ENCODE assay signal across 9 cellular contexts in the genomic region with DNA sequence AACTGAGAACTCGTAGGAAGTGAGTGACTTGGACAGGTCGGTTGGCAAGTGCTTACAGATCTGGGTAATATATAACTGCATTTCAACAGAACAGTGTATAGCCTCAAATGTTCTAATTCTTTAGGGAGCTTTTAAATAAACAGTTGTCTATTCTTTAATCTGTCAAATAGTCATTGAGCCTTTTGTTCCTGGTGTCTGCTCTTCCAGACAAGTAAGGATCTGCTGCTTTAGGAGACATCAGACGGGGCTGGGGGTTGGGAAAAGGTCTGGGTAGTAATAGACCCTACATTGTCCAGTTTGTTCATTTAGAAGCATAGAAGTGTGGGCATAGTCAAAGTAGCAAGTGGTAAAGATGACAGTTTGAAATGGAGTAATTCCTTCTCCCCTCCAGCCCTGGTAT. TPM values are rescaled to one million over a fixed set of nuclear protein-coding genes. Genes with fewer than 3 reads are reported as not detected.
A peak's percentile ranks its signal among the peaks of the same experiment; 100 is the strongest.
DNase-seq lines count a peak whose midpoint lies in the region; ATAC-seq and TF ChIP-seq lines count a peak whose summit lies in the region.
"Had no signal": no experiment of that assay in that cellular context is flagged by ENCODE, and none has a peak within 500 bp of the region (broad histone marks: within the 10 kb centered on the region; RNA-seq: fewer than 3 reads in every experiment).

No MANE protein-coding gene starts in this region.

- no peak overlapping the region for H2BK15ac ChIP-seq in mesendoderm (replicated peaks; ENCODE audit: low read depth)

- H4K5ac ChIP-seq in mesendoderm (ENCODE audit: low read length): no peak overlapping the region

- no peak overlapping the region for H2AK5ac ChIP-seq in mesendoderm (ENCODE audit: low read length)

- peaks cover 0 to 65% (median 37%) of the 10 kb centered on the region in 4 donors for H3K4me1 ChIP-seq in tibial nerve
- H3K4me1 ChIP-seq in mesendoderm (ENCODE audit: control insufficient read depth, low read depth, low read length): no peaks in the 10 kb centered on the region

- H3K18ac ChIP-seq in mesendoderm (ENCODE audit: low read length): no peak overlapping the region

- no peaks in the 10 kb centered on the region for H3K9me3 Mint-ChIP-seq in activated naive CD4-positive, alpha-beta T cell treated with anti-CD3 and anti-CD28 coated beads for 36 hours
- no peaks in the 10 kb centered on the region for H3K9me3 Mint-ChIP-seq in activated naive CD4-positive, alpha-beta T cell treated with anti-CD3 and anti-CD28 coated beads, Interleukin-2, amount 50 U/mL, for 72 hours
- no peaks in the 10 kb centered on the region for H3K9me3 Mint-ChIP-seq in activated CD4-positive, alpha-beta memory T cell treated with anti-CD3 and anti-CD28 coated beads, Interleukin-2, amount 10 ng/mL, durations not matched to agents 7 days and 5 days

- no peak for TF ChIP-seq POLR2A in tibial nerve (IDR thresholded peaks at IDR 0.05)

- POLR2A ChIA-PET in activated CD4-positive, alpha-beta memory T cell treated with anti-CD3 and anti-CD28 coated beads, Interleukin-2, amount 10 ng/mL, durations not matched to agents 7 days and 5 days (lab: Charles Lee): interaction anchor here (0.9 kb wide), 1 partner anchor 290 kb away, joined by 3 read pairs; no protein-coding TSS in a partner anchor

- 58 to 65% methylated on average over 3 of the region's 3 CpGs for WGBS in tibial nerve, 2 donors
- WGBS in mesendoderm (ENCODE audit: extremely low coverage, insufficient coverage, low lambda C conversion rate): no CpG with 5 or more reads among the region's 3 CpGs

- H3K4me3 Mint-ChIP-seq in activated naive CD4-positive, alpha-beta T cell treated with anti-CD3 and anti-CD28 coated beads for 36 hours: peak overlapping the region; percentile 95
- H3K4me3 Mint-ChIP-seq in activated CD4-positive, alpha-beta memory T cell treated with anti-CD3 and anti-CD28 coated beads, Interleukin-2, amount 10 ng/mL, durations not matched to agents 7 days and 5 days: peak overlapping the region; percentile 86

- H3K4me3 ChIP-seq in tibial nerve (no peak overlapping the region), mesendoderm (ENCODE audit: low read length) (no peak overlapping the region)
- H3K4me3 ChIP-seq: cardiac muscle cell had no signal

- H3K36me3 Mint-ChIP-seq in activated naive CD4-positive, alpha-beta T cell treated with anti-CD3 and anti-CD28 coated beads for 36 hours (ENCODE audit: low read depth): peaks cover 22% of the 10 kb centered on the region
- H3K36me3 Mint-ChIP-seq in activated naive CD4-positive, alpha-beta T cell treated with anti-CD3 and anti-CD28 coated beads, Interleukin-2, amount 50 U/mL, for 72 hours: peaks cover 12 to 19% of the 10 kb centered on the region in 2 donors
- peaks cover 25% of the 10 kb centered on the region for H3K36me3 Mint-ChIP-seq in activated CD4-positive, alpha-beta memory T cell treated with anti-CD3 and anti-CD28 coated beads, Interleukin-2, amount 10 ng/mL, durations not matched to agents 7 days and 5 days (ENCODE audit: low read depth)

- H2BK120ac ChIP-seq in mesendoderm (ENCODE audit: low read depth, low read length): no peak overlapping the region

- H3K36me3 ChIP-seq in tibial nerve (no peaks in the 10 kb centered on the region), mesendoderm (ENCODE audit: control insufficient read depth, insufficient read depth, low read length) (no peaks in the 10 kb centered on the region)
- H3K36me3 ChIP-seq: cardiac muscle cell had no signal

- peaks cover 53% of the 10 kb centered on the region for H3K79me2 ChIP-seq in mesendoderm (ENCODE audit: control insufficient read depth, insufficient read depth, low read length)

- no peak for TF ChIP-seq EP300 in tibial nerve (IDR thresholded peaks at IDR 0.05)

- no peak overlapping the region for H4K8ac ChIP-seq in mesendoderm (ENCODE audit: low read depth, low read length)

- no peak for ATAC-seq in activated naive CD4-positive, alpha-beta T cell treated with anti-CD3 and anti-CD28 coated beads, Interleukin-2, amount 50 U/mL, for 72 hours

- H3K4me2 ChIP-seq in mesendoderm (ENCODE audit: low read length): no peak overlapping the region

- CTCF ChIA-PET in activated naive CD4-positive, alpha-beta T cell treated with anti-CD3 and anti-CD28 coated beads for 36 hours (lab: Charles Lee): no interaction called here
- CTCF ChIA-PET in activated CD4-positive, alpha-beta memory T cell treated with anti-CD3 and anti-CD28 coated beads, Interleukin-2, amount 10 ng/mL, durations not matched to agents 7 days and 5 days (lab: Charles Lee): no interaction called here

- H3K4me1 Mint-ChIP-seq in activated naive CD4-positive, alpha-beta T cell treated with anti-CD3 and anti-CD28 coated beads for 36 hours (ENCODE audit: low read depth): peaks cover 48% of the 10 kb centered on the region
- H3K4me1 Mint-ChIP-seq in activated CD4-positive, alpha-beta memory T cell treated with anti-CD3 and anti-CD28 coated beads, Interleukin-2, amount 10 ng/mL, durations not matched to agents 7 days and 5 days: peaks cover 54% of the 10 kb centered on the region

- H3K4ac ChIP-seq in mesendoderm (ENCODE audit: low read depth, low read length): no peak overlapping the region

- H3K79me1 ChIP-seq in mesendoderm (ENCODE audit: low read length): peaks cover 13% of the 10 kb centered on the region

- intact Hi-C loops in activated naive CD4-positive, alpha-beta T cell treated with anti-CD3 and anti-CD28 coated beads for 36 hours (cut with micrococcal nuclease): no loop called here

- H3K27ac Mint-ChIP-seq in activated naive CD4-positive, alpha-beta T cell treated with anti-CD3 and anti-CD28 coated beads for 36 hours: no peak overlapping the region
- peak overlapping the region in 1 of 2 donors; percentile 99 for H3K27ac Mint-ChIP-seq in activated naive CD4-positive, alpha-beta T cell treated with anti-CD3 and anti-CD28 coated beads, Interleukin-2, amount 50 U/mL, for 72 hours
- no peak overlapping the region for H3K27ac Mint-ChIP-seq in activated CD4-positive, alpha-beta memory T cell treated with anti-CD3 and anti-CD28 coated beads, Interleukin-2, amount 10 ng/mL, durations not matched to agents 7 days and 5 days

- in situ Hi-C loops in KBM-7 (cut with MboI; ENCODE audit: low pct_unique_long_range_greater_than_20kb, low sequenced_read_pairs): no loop called here

- H3K27me3 ChIP-seq in tibial nerve (no peaks in the 10 kb centered on the region), mesendoderm (ENCODE audit: insufficient read depth, low read length, poor library complexity) (no peaks in the 10 kb centered on the region)
- H3K27me3 ChIP-seq: cardiac muscle cell had no signal

- DNase-seq in activated naive CD4-positive, alpha-beta T cell treated with anti-CD3 and anti-CD28 coated beads for 36 hours: no peak
- no peak for DNase-seq in activated naive CD4-positive, alpha-beta T cell treated with anti-CD3 and anti-CD28 coated beads, Interleukin-2, amount 50 U/mL, for 72 hours (ENCODE audit: low spot score in 2 of 2)
- no peak for DNase-seq in activated CD4-positive, alpha-beta memory T cell treated with anti-CD3 and anti-CD28 coated beads, Interleukin-2, amount 10 ng/mL, durations not matched to agents 7 days and 5 days
- peak; percentile 27 for DNase-seq in medulla oblongata (ENCODE audit: extremely low spot score)
- no peak for DNase-seq in tibial nerve (ENCODE audit: low spot score in 2 of 2)
- DNase-seq in mesendoderm: no peak
- DNase-seq in COLO668 (lab: John Stamatoyannopoulos, UW; ENCODE audit: unreplicated experiment): no peak
- no peak for DNase-seq in KBM-7

- H3K23ac ChIP-seq in mesendoderm (ENCODE audit: low read length): no peak overlapping the region

- H2BK5ac ChIP-seq in mesendoderm (ENCODE audit: low read length): no peak overlapping the region

- H3K27me3 Mint-ChIP-seq in activated naive CD4-positive, alpha-beta T cell treated with anti-CD3 and anti-CD28 coated beads for 36 hours (ENCODE audit: low read depth): no peaks in the 10 kb centered on the region
- H3K27me3 Mint-ChIP-seq in activated CD4-positive, alpha-beta memory T cell treated with anti-CD3 and anti-CD28 coated beads, Interleukin-2, amount 10 ng/mL, durations not matched to agents 7 days and 5 days: no peaks in the 10 kb centered on the region

- H3K9me3 ChIP-seq in tibial nerve: no peaks in the 10 kb centered on the region

- no peak overlapping the region for H3K56ac ChIP-seq in mesendoderm (ENCODE audit: low read length)

- H3K27ac ChIP-seq in tibial nerve: peak overlapping the region in 3 of 4 donors; percentile 6 to 99 (median 97)
- H3K27ac ChIP-seq in mesendoderm (ENCODE audit: low read depth, low read length): no peak overlapping the region
- H3K27ac ChIP-seq: cardiac muscle cell had no signal

- no peak for TF ChIP-seq CTCF in tibial nerve (IDR thresholded peaks at IDR 0.05)

- no peak overlapping the region for H3K9ac ChIP-seq in mesendoderm (ENCODE audit: low read length)

RNA-seq across cellular contexts. Expression of a gene that starts 2.0 kb away (rescaled TPM):
- 100 to 1,000 TPM; 137 to 141 TPM for total RNA-seq in activated naive CD4-positive, alpha-beta T cell treated with anti-CD3 and anti-CD28 coated beads for 36 hours
- total RNA-seq in activated naive CD4-positive, alpha-beta T cell treated with anti-CD3 and anti-CD28 coated beads, Interleukin-2, amount 50 U/mL, for 72 hours: 100 to 1,000 TPM; 105 to 118 TPM
- 10 to 100 TPM; 88.1 to 92.3 TPM for total RNA-seq in activated CD4-positive, alpha-beta memory T cell treated with anti-CD3 and anti-CD28 coated beads, Interleukin-2, amount 10 ng/mL, durations not matched to agents 7 days and 5 days
- 100 to 1,000 TPM in 3 of 4 donors, 10 to 100 TPM in 1; 90.6 to 136 (median 110) TPM for total RNA-seq in tibial nerve
- polyA plus RNA-seq in mesendoderm (2013, experiment 1 of 2): 83.3 TPM
- polyA plus RNA-seq in mesendoderm (2013, experiment 2 of 2): 85.0 TPM

RNA-seq across cellular contexts. Expression of a gene that starts 11.3 kb away (rescaled TPM):
- 1,000 to 10,000 TPM; 2,358 to 2,432 TPM for total RNA-seq in activated naive CD4-positive, alpha-beta T cell treated with anti-CD3 and anti-CD28 coated beads for 36 hours
- 1,000 to 10,000 TPM; 1,565 to 2,604 TPM for total RNA-seq in activated naive CD4-positive, alpha-beta T cell treated with anti-CD3 and anti-CD28 coated beads, Interleukin-2, amount 50 U/mL, for 72 hours
- 100 to 1,000 TPM; 911 to 941 TPM for total RNA-seq in activated CD4-positive, alpha-beta memory T cell treated with anti-CD3 and anti-CD28 coated beads, Interleukin-2, amount 10 ng/mL, durations not matched to agents 7 days and 5 days
- 1,000 to 10,000 TPM in 3 of 4 donors, 100 to 1,000 TPM in 1; 947 to 1,473 (median 1,061) TPM for total RNA-seq in tibial nerve
- polyA plus RNA-seq in mesendoderm (2013, experiment 1 of 2): 2,306 TPM
- polyA plus RNA-seq in mesendoderm (2013, experiment 2 of 2): 2,338 TPM

RNA-seq across cellular contexts. Expression of a gene that starts 38.5 kb away (rescaled TPM):
- total RNA-seq in activated naive CD4-positive, alpha-beta T cell treated with anti-CD3 and anti-CD28 coated beads for 36 hours: 10 to 100 TPM; 17.6 to 19.2 TPM
- 10 to 100 TPM; 26.7 to 31.0 TPM for total RNA-seq in activated naive CD4-positive, alpha-beta T cell treated with anti-CD3 and anti-CD28 coated beads, Interleukin-2, amount 50 U/mL, for 72 hours
- 10 to 100 TPM; 37.5 to 39.4 TPM for total RNA-seq in activated CD4-positive, alpha-beta memory T cell treated with anti-CD3 and anti-CD28 coated beads, Interleukin-2, amount 10 ng/mL, durations not matched to agents 7 days and 5 days
- total RNA-seq in tibial nerve: 10 to 100 TPM; 43.0 to 70.5 (median 58.5) TPM
- polyA plus RNA-seq in mesendoderm (2013, experiment 1 of 2): 6.3 TPM
- 5.5 TPM for polyA plus RNA-seq in mesendoderm (2013, experiment 2 of 2)
